ENCODE assay signal across 15 cellular contexts in the genomic region with DNA sequence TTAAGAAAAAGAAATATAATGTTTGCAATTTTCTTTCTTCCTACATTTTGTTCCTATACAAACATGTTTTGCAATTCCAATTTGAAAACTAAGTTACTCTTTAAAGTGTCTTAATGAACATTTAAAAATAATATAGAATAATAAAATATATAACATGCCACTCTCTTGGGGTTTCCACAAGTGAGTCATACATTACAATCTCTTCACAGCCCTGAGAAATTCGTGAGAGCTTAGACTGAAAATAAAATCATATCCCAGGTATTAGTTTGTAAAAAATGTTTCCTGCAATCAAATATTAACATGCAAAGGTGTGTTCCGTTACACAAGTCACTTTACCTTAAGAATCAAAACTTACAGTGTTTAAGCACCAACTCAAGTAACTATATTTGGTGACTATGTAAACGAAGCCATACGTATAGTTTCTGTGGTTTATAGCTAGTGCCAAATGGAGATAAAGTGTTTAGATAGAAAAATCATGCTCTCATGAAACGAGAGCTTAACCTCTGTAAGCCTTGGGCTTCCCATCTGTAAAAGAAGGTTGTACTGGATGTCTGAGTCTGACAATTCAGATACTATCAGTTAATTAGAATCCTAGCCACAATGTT.
DNase-seq lines count a peak whose midpoint lies in the region; ATAC-seq and TF ChIP-seq lines count a peak whose summit lies in the region.
"Had no signal": no experiment of that assay in that cellular context is flagged by ENCODE, and none has a peak within 500 bp of the region (broad histone marks: within the 10 kb centered on the region; RNA-seq: fewer than 3 reads in every experiment).

No MANE protein-coding gene starts in this region.

- H2AFZ ChIP-seq in SU-DHL-6 (ENCODE audit: low read depth, low read length, severe bottlenecking), result peak overlapping the region; percentile 72

- no peak for TF ChIP-seq CTCF in SU-DHL-6 (IDR thresholded peaks at IDR 0.05; ENCODE audit: insufficient read depth, low read length, poor library complexity, severe bottlenecking)
- TF ChIP-seq CTCF in vagina (IDR thresholded peaks at IDR 0.05), result no peak

- no peaks in the 10 kb centered on the region for H3K9me2 ChIP-seq in SU-DHL-6 (replicated peaks; ENCODE audit: insufficient read depth, low read length)

- H3K36me3 ChIP-seq in SU-DHL-6 (ENCODE audit: low read length) (0 out of 2 replicates have a peak, but pooled peaks cover 5% of the 10 kb centered on the region), vagina (no peaks in the 10 kb centered on the region)
- no peaks in the 10 kb centered on the region for H3K36me3 ChIP-seq in naive thymus-derived CD4-positive, alpha-beta T cell (ENCODE audit: control insufficient read depth in 2 of 3, insufficient read depth in 3 of 3, low read length in 3 of 3)
- H3K36me3 ChIP-seq: heart right ventricle, prostate gland, upper lobe of right lung had no signal

- H3K27me3 ChIP-seq in SU-DHL-6 (ENCODE audit: low read length) (no peaks in the 10 kb centered on the region), vagina (no peaks in the 10 kb centered on the region)
- no peaks in the 10 kb centered on the region for H3K27me3 ChIP-seq in naive thymus-derived CD4-positive, alpha-beta T cell (ENCODE audit: control insufficient read depth in 2 of 2, insufficient read depth in 2 of 2, low read length in 2 of 2)
- H3K27me3 ChIP-seq: heart right ventricle, upper lobe of right lung had no signal

- no peaks in the 10 kb centered on the region for H3K9me3 ChIP-seq in SU-DHL-6 (ENCODE audit: insufficient read depth, low read length)
- H3K9me3 ChIP-seq in vagina, result no peaks in the 10 kb centered on the region
- H3K9me3 ChIP-seq in naive thymus-derived CD4-positive, alpha-beta T cell (ENCODE audit: control insufficient read depth in 2 of 3, low read length in 3 of 3), result no peaks in the 10 kb centered on the region
- H3K9me3 ChIP-seq: heart right ventricle, prostate gland, upper lobe of right lung had no signal

- no peak overlapping the region for H3K27ac Mint-ChIP-seq in stimulated activated memory B cell treated with anti-CD40 and anti-IgM and Interleukin-4, amounts not matched to agents 10 μg/mL and 1 μg/mL and 100 μg/mL, for 72 hours
- H3K27ac Mint-ChIP-seq in naive thymus-derived CD4-positive, alpha-beta T cell, result no peak overlapping the region

- TF ChIP-seq POLR2A in GM18505 (IDR thresholded peaks at IDR 0.05; ENCODE audit: borderline replicate concordance, extremely low read depth, insufficient read depth, insufficient read length), result no peak
- TF ChIP-seq POLR2A in vagina (IDR thresholded peaks at IDR 0.05), result no peak

- H3K4me1 Mint-ChIP-seq in stimulated activated memory B cell treated with anti-CD40 and anti-IgM and Interleukin-4, amounts not matched to agents 10 μg/mL and 1 μg/mL and 100 μg/mL, for 72 hours, result no peaks in the 10 kb centered on the region
- H3K4me1 Mint-ChIP-seq in naive thymus-derived CD4-positive, alpha-beta T cell, result no peaks in the 10 kb centered on the region

- ATAC-seq in GM18505 (IDR thresholded peaks at IDR 0.05; ENCODE audit: unreplicated experiment) (peak; percentile 56), GM21526 (IDR thresholded peaks at IDR 0.05; ENCODE audit: low FRiP score, unreplicated experiment) (peak; percentile 89), HG03159 (IDR thresholded peaks at IDR 0.05; ENCODE audit: unreplicated experiment) (peak; percentile 66)
- no peak for ATAC-seq in stimulated activated memory B cell treated with anti-CD40 and anti-IgM and Interleukin-4, amounts not matched to agents 10 μg/mL and 1 μg/mL and 100 μg/mL, for 72 hours
- ATAC-seq in naive thymus-derived CD4-positive, alpha-beta T cell, result no peak
- ATAC-seq: heart right ventricle, left colon, upper lobe of right lung had no signal

- CTCF ChIA-PET in naive thymus-derived CD4-positive, alpha-beta T cell (lab: Charles Lee), result no interaction called here

- DNase-seq in cardiac septum (ENCODE audit: low spot score), result no peak
- no peak for DNase-seq in vagina (ENCODE audit: extremely low spot score in 2 of 2)
- no peak for DNase-seq in naive thymus-derived CD4-positive, alpha-beta T cell
- DNase-seq: activated naive CD4-positive, alpha-beta T cell treated with Interleukin-2 at 50 U/mL for 16 hours; central memory CD4-positive, alpha-beta T cell; heart right ventricle; left colon; upper lobe of right lung had no signal

- H3K27ac ChIP-seq in SU-DHL-6 (ENCODE audit: low read depth, low read length) (peak overlapping the region; percentile 68), vagina (no peak overlapping the region)
- H3K27ac ChIP-seq in naive thymus-derived CD4-positive, alpha-beta T cell (ENCODE audit: low read depth, low read length), result no peak overlapping the region
- H3K27ac ChIP-seq: heart right ventricle, prostate gland, upper lobe of right lung, VCaP had no signal

- POLR2A ChIA-PET in naive thymus-derived CD4-positive, alpha-beta T cell (lab: Charles Lee), result no interaction called here

- no peaks in the 10 kb centered on the region for H4K20me1 ChIP-seq in SU-DHL-6 (ENCODE audit: low read depth, low read length)

- no peaks in the 10 kb centered on the region for H3K4me1 ChIP-seq in vagina
- no peaks in the 10 kb centered on the region for H3K4me1 ChIP-seq in naive thymus-derived CD4-positive, alpha-beta T cell (ENCODE audit: control insufficient read depth in 2 of 2, insufficient read depth in 2 of 2, low read length in 2 of 2)
- H3K4me1 ChIP-seq: heart right ventricle, prostate gland, upper lobe of right lung had no signal

- peaks cover 20% of the 10 kb centered on the region; the same call in 1 of the 2 replicates for H3F3A ChIP-seq in SU-DHL-6 (ENCODE audit: insufficient read depth)

- no peaks in the 10 kb centered on the region for H3K79me2 ChIP-seq in SU-DHL-6 (ENCODE audit: insufficient read depth, low read length)

- H3K4me3 ChIP-seq in SU-DHL-6 (ENCODE audit: insufficient read depth, low read length, poor library complexity, severe bottlenecking) (peak overlapping the region; percentile 30), vagina (no peak overlapping the region)
- no peak overlapping the region for H3K4me3 ChIP-seq in naive thymus-derived CD4-positive, alpha-beta T cell (ENCODE audit: low read length)
- H3K4me3 ChIP-seq: heart right ventricle, prostate gland, upper lobe of right lung had no signal

- peak overlapping the region; percentile 19 for H3K9ac ChIP-seq in SU-DHL-6 (ENCODE audit: low read length)

- H3K4me3 Mint-ChIP-seq in stimulated activated memory B cell treated with anti-CD40 and anti-IgM and Interleukin-4, amounts not matched to agents 10 μg/mL and 1 μg/mL and 100 μg/mL, for 72 hours, result no peak overlapping the region
- no peak overlapping the region for H3K4me3 Mint-ChIP-seq in naive thymus-derived CD4-positive, alpha-beta T cell

- H3K27me3 Mint-ChIP-seq in stimulated activated memory B cell treated with anti-CD40 and anti-IgM and Interleukin-4, amounts not matched to agents 10 μg/mL and 1 μg/mL and 100 μg/mL, for 72 hours, result no peaks in the 10 kb centered on the region
- no peaks in the 10 kb centered on the region for H3K27me3 Mint-ChIP-seq in naive thymus-derived CD4-positive, alpha-beta T cell

- no peaks in the 10 kb centered on the region for H3K36me3 Mint-ChIP-seq in stimulated activated memory B cell treated with anti-CD40 and anti-IgM and Interleukin-4, amounts not matched to agents 10 μg/mL and 1 μg/mL and 100 μg/mL, for 72 hours
- H3K36me3 Mint-ChIP-seq in naive thymus-derived CD4-positive, alpha-beta T cell, result no peaks in the 10 kb centered on the region

- peak overlapping the region; percentile 68 for H3K4me2 ChIP-seq in SU-DHL-6 (ENCODE audit: low read depth, low read length, poor library complexity, severe bottlenecking)

- intact Hi-C loops in cardiac septum (cut with DNase I) (no loop called here), vagina (cut with DNase I) (no loop called here)
- intact Hi-C loops in naive thymus-derived CD4-positive, alpha-beta T cell (cut with micrococcal nuclease), result no loop called here

- H3K9me3 Mint-ChIP-seq in stimulated activated memory B cell treated with anti-CD40 and anti-IgM and Interleukin-4, amounts not matched to agents 10 μg/mL and 1 μg/mL and 100 μg/mL, for 72 hours, result peaks cover 6% of the 10 kb centered on the region
- peaks cover 0 to 16% (median 3%) of the 10 kb centered on the region in 11 donors for H3K9me3 Mint-ChIP-seq in naive thymus-derived CD4-positive, alpha-beta T cell

Comparison
In these comparisons a context has a peak if more than half of its experiments do, and no peak if none do; other contexts are left out.
1. ATAC-seq: peak in GM18505 (single experiment), GM21526 (single experiment) and HG03159 (single experiment); none in stimulated activated memory B cell treated with anti-CD40 and anti-IgM and Interleukin-4, amounts not matched to agents 10 μg/mL and 1 μg/mL and 100 μg/mL, for 72 hours (single experiment) and naive thymus-derived CD4-positive, alpha-beta T cell (single experiment).